In the genomic region with DNA sequence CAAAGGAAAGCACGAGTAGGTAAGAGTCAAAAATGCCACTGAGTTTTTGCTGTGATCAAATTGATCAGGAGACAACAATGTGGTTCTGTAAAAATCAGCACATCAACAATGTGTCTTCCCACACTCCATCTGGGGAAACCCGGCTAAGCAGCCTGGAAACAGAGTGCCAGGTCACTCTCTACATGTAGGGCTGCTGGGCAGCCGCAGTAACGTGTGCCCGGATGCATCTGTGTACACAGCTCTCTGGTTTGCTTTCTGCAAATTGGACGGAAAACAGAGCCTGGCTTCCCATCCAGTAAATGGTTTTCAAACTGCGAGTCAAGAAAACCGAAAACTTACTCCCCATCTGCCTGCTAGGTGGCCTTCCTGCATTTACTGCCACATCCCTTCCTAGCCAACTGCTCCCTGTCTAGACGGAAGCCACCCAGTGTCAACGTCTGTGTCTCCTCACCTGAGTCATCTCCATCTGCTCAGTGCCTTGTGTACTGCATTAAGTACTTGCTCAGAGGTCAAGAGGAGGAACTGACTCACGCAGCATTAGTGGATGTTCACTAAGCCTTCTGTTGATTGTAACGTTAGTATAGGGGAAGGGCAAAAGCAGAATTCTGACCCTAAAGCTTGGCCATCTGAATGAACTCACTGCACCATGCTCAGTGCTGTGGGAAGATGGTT, we compare ENCODE assay signal across 12 cellular contexts.
DNase-seq lines count a peak whose midpoint lies in the region; ATAC-seq and TF ChIP-seq lines count a peak whose summit lies in the region.
"Had no signal": no experiment of that assay in that cellular context is flagged by ENCODE, and none has a peak within 500 bp of the region (broad histone marks: within the 10 kb centered on the region; RNA-seq: fewer than 3 reads in every experiment).

No MANE protein-coding gene starts in this region.

- peak; percentile 53 for DNase-seq in DMS153 (lab: John Stamatoyannopoulos, UW)
- no peak for DNase-seq in DMS153 treated with DMSO at 0.1 percent for 48 hours (lab: John Stamatoyannopoulos, UW; ENCODE audit: unreplicated experiment)
- peak; percentile 85 for DNase-seq in RKO (ENCODE audit: low spot score)
- peak; percentile 62 for DNase-seq in fibroblast of pulmonary artery (ENCODE audit: low read depth)
- peak; percentile 50 for DNase-seq in retinal pigment epithelial cell (ENCODE audit: low read depth)
- no peak for DNase-seq in COLO829 (ENCODE audit: low spot score)
- DNase-seq in CD8-positive, alpha-beta memory T cell, result no peak
- DNase-seq: 8988T; activated CD4-positive, alpha-beta T cell treated with anti-CD3 and anti-CD28 coated beads, Interleukin-2, amount 50 U/mL, for 1 hour; heart right ventricle had no signal

- POLR2A ChIA-PET in CD8-positive, alpha-beta memory T cell (lab: Charles Lee), result no interaction called here

- H3K27ac ChIP-seq in CD8-positive, alpha-beta memory T cell (ENCODE audit: low read depth, low read length), result no peak overlapping the region
- H3K27ac ChIP-seq: heart right ventricle, pancreas had no signal

- H3K36me3 Mint-ChIP-seq in CD8-positive, alpha-beta memory T cell, result no peaks in the 10 kb centered on the region

- H3K27ac Mint-ChIP-seq in CD8-positive, alpha-beta memory T cell, result no peak overlapping the region

- no peaks in the 10 kb centered on the region for H3K9me3 ChIP-seq in CD8-positive, alpha-beta memory T cell (ENCODE audit: low read length)
- H3K9me3 ChIP-seq: pancreas had no signal

- H3K4me1 ChIP-seq in CD8-positive, alpha-beta memory T cell (ENCODE audit: insufficient read depth, low read length), result no peaks in the 10 kb centered on the region
- H3K4me1 ChIP-seq: heart right ventricle had no signal

- no peaks in the 10 kb centered on the region for H3K36me3 ChIP-seq in CD8-positive, alpha-beta memory T cell (ENCODE audit: insufficient read depth, low read length)

- H3K4me3 Mint-ChIP-seq in CD8-positive, alpha-beta memory T cell, result no peak overlapping the region

- no peaks in the 10 kb centered on the region for H3K27me3 ChIP-seq in CD8-positive, alpha-beta memory T cell (ENCODE audit: insufficient read depth, low read length, poor library complexity, severe bottlenecking)
- H3K27me3 ChIP-seq: heart right ventricle, pancreas had no signal

- TF ChIP-seq CTCF in fibroblast of pulmonary artery (IDR thresholded peaks at IDR 0.05; ENCODE audit: low read length, missing control alignments) (no peak), retinal pigment epithelial cell (conservative IDR thresholded peaks at IDR 0.05; ENCODE audit: low read depth, low read length) (no peak)

- no peaks in the 10 kb centered on the region for H3K4me1 Mint-ChIP-seq in CD8-positive, alpha-beta memory T cell

- H3K4me3 ChIP-seq in fibroblast of pulmonary artery (replicated peaks; ENCODE audit: low read depth, low read length) (no peak overlapping the region), retinal pigment epithelial cell (ENCODE audit: low read length) (no peak overlapping the region)
- no peak overlapping the region for H3K4me3 ChIP-seq in CD8-positive, alpha-beta memory T cell (ENCODE audit: low read length)
- H3K4me3 ChIP-seq: heart right ventricle, pancreas had no signal

- H3K9me3 Mint-ChIP-seq in CD8-positive, alpha-beta memory T cell, result peaks cover 0 to 15% (median 7%) of the 10 kb centered on the region in 5 donors

- H3K27me3 Mint-ChIP-seq in CD8-positive, alpha-beta memory T cell, result peaks cover 3 to 8% of the 10 kb centered on the region in 2 donors

- ATAC-seq in GM21528 (IDR thresholded peaks at IDR 0.05; ENCODE audit: low FRiP score, unreplicated experiment), result no peak

- CTCF ChIA-PET in CD8-positive, alpha-beta memory T cell (lab: Charles Lee), result no interaction called here

Comparison
In these comparisons a context has a peak if more than half of its experiments do, and no peak if none do; other contexts are left out.
1. DNase-seq: peak in DMS153 (single experiment), RKO (single experiment), fibroblast of pulmonary artery (single experiment) and retinal pigment epithelial cell (single experiment); none in DMS153 treated with DMSO at 0.1 percent for 48 hours (single experiment), COLO829 (single experiment) and CD8-positive, alpha-beta memory T cell (0 of 5).